8 cellular contexts compared by ENCODE assay signal in the genomic region with DNA sequence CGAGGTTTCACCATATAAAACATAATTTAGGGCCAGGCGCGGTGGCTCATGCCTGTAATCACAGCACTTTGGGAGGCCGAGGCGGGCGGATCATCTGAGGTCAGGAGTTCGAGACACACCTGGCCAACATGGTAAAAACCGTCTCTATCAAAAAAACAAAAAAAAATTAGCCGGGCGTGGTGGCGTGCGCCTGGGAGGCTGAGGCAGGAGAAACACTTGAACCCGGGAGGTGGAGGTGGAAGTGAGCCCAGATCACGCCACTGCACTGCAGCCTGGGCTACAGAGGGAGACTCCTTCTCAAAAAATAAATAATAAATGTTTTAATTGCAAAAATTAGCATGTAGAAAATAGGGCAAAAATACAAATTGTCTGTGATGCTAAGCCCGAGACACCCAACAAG. TPM values are rescaled to one million over a fixed set of nuclear protein-coding genes. Genes with fewer than 3 reads are reported as not detected.
A peak's percentile ranks its signal among the peaks of the same experiment; 100 is the strongest.
DNase-seq lines count a peak whose midpoint lies in the region; ATAC-seq and TF ChIP-seq lines count a peak whose summit lies in the region.

No MANE protein-coding gene starts in this region.

- no peaks in the 10 kb centered on the region for H3K36me3 ChIP-seq in BE2C
- peaks cover 15% of the 10 kb centered on the region; the same call in 1 of the 2 replicates for H3K36me3 ChIP-seq in KOPT-K1 (ENCODE audit: insufficient read depth, low read length)
- H3K36me3 ChIP-seq in naive thymus-derived CD4-positive, alpha-beta T cell (ENCODE audit: control insufficient read depth in 2 of 3, insufficient read depth in 3 of 3, low read length in 3 of 3) = peaks cover 0 to 7% (median 0%) of the 10 kb centered on the region in 3 experiments

- intact Hi-C loops in naive thymus-derived CD4-positive, alpha-beta T cell (cut with micrococcal nuclease) = loop anchor here (5.0 to 10.0 kb wide), 6 partner anchors 42 to 1611 kb away; partner anchors contain the start of genes DEPDC5 (in 1 of the 2), MORC2 (in 1 of the 2), MTFP1 (in 1 of the 2) and MTMR3 (in 1 of the 2)
- intact Hi-C loops in lower leg skin (cut with DNase I; ENCODE audit: low total_unique reads) = loop anchor here (10.0 kb wide), 1 partner anchor 151 kb away; the partner anchor contains the start of gene PATZ1

- WGBS in lower leg skin, 2 donors = 53 to 65% methylated on average over 15 of the region's 15 CpGs

- H3K27ac Mint-ChIP-seq in central memory CD8-positive, alpha-beta T cell (ENCODE audit: low read depth) = peak overlapping the region; percentile 94
- H3K27ac Mint-ChIP-seq in naive thymus-derived CD4-positive, alpha-beta T cell = peak overlapping the region; percentile 92 to 99 (median 97)

- H3K27me3 Mint-ChIP-seq in central memory CD8-positive, alpha-beta T cell = no peaks in the 10 kb centered on the region
- H3K27me3 Mint-ChIP-seq in naive thymus-derived CD4-positive, alpha-beta T cell = no peaks in the 10 kb centered on the region

- H3K27ac ChIP-seq in KOPT-K1 (ENCODE audit: low read depth, low read length, poor library complexity, severe bottlenecking) = peak overlapping the region; percentile 91
- H3K27ac ChIP-seq in naive thymus-derived CD4-positive, alpha-beta T cell (ENCODE audit: low read depth, low read length) = peak overlapping the region; percentile 92

- H3K36me3 Mint-ChIP-seq in central memory CD8-positive, alpha-beta T cell (ENCODE audit: insufficient read depth) = peaks cover 29% of the 10 kb centered on the region
- peaks cover 0 to 15% (median 8%) of the 10 kb centered on the region in 5 donors for H3K36me3 Mint-ChIP-seq in naive thymus-derived CD4-positive, alpha-beta T cell

- H3K9me3 ChIP-seq in BE2C (no peaks in the 10 kb centered on the region), KOPT-K1 (ENCODE audit: insufficient read depth, low read length, poor library complexity, severe bottlenecking) (no peaks in the 10 kb centered on the region)
- no peaks in the 10 kb centered on the region for H3K9me3 ChIP-seq in naive thymus-derived CD4-positive, alpha-beta T cell (ENCODE audit: control insufficient read depth in 2 of 3, low read length in 3 of 3)

- peak overlapping the region; percentile 94 for H3K4me3 ChIP-seq in BE2C (ENCODE audit: low read depth, low read length)
- H3K4me3 ChIP-seq in naive thymus-derived CD4-positive, alpha-beta T cell (ENCODE audit: low read length) = peak overlapping the region; percentile 83
- H3K4me3 ChIP-seq in lower leg skin (ENCODE audit: low read depth, poor library complexity, severe bottlenecking) = no peak overlapping the region

- DNase-seq in BE2C (no peak), activated gamma-delta T cell treated with Interleukin-2 at 50 U/mL for 16 hours (no peak), lower leg skin (ENCODE audit: low spot score in 2 of 2) (no peak), globus pallidus (ENCODE audit: low spot score) (no peak), HCEC 1CT (no peak)
- DNase-seq in central memory CD8-positive, alpha-beta T cell (ENCODE audit: low spot score in 2 of 2) = no peak
- DNase-seq in naive thymus-derived CD4-positive, alpha-beta T cell = no peak

- no peaks in the 10 kb centered on the region for H3K4me1 ChIP-seq in BE2C
- peaks cover 25% of the 10 kb centered on the region in 2 donors for H3K4me1 ChIP-seq in naive thymus-derived CD4-positive, alpha-beta T cell (ENCODE audit: control insufficient read depth in 2 of 2, insufficient read depth in 2 of 2, low read length in 2 of 2)

- no peaks in the 10 kb centered on the region for H3K27me3 ChIP-seq in BE2C
- no peaks in the 10 kb centered on the region for H3K27me3 ChIP-seq in naive thymus-derived CD4-positive, alpha-beta T cell (ENCODE audit: control insufficient read depth in 2 of 2, insufficient read depth in 2 of 2, low read length in 2 of 2)

- H3K9me3 Mint-ChIP-seq in central memory CD8-positive, alpha-beta T cell = no peaks in the 10 kb centered on the region
- H3K9me3 Mint-ChIP-seq in naive thymus-derived CD4-positive, alpha-beta T cell = no peaks in the 10 kb centered on the region

- peaks cover 21% of the 10 kb centered on the region for H3K4me1 Mint-ChIP-seq in central memory CD8-positive, alpha-beta T cell
- H3K4me1 Mint-ChIP-seq in naive thymus-derived CD4-positive, alpha-beta T cell = peaks cover 7 to 58% (median 50%) of the 10 kb centered on the region in 7 donors

- CTCF ChIA-PET in naive thymus-derived CD4-positive, alpha-beta T cell (lab: Charles Lee) = no interaction called here

- no peak for ATAC-seq in central memory CD8-positive, alpha-beta T cell (replicated peaks; ENCODE audit: extremely low read depth, poor library complexity, severe bottlenecking)
- ATAC-seq in naive thymus-derived CD4-positive, alpha-beta T cell = no peak

- H3K4me3 Mint-ChIP-seq in central memory CD8-positive, alpha-beta T cell = peak overlapping the region; percentile 95
- H3K4me3 Mint-ChIP-seq in naive thymus-derived CD4-positive, alpha-beta T cell = peak overlapping the region; percentile 23 to 99 (median 94)

- TF ChIP-seq CTCF in BE2C (IDR thresholded peaks at IDR 0.05; ENCODE audit: low read depth, low read length) (no peak), lower leg skin (IDR thresholded peaks at IDR 0.05) (no peak)

- POLR2A ChIA-PET in naive thymus-derived CD4-positive, alpha-beta T cell (lab: Charles Lee) = interaction anchor here (0.7 to 2.2 kb wide), 10 partner anchors 11 to 555 kb away, joined by 3 to 10 read pairs (median 3); partner anchors contain the start of genes DEPDC5 and PISD

- TF ChIP-seq POLR2A in lower leg skin (IDR thresholded peaks at IDR 0.05) = no peak

RNA-seq across cellular contexts. Expression of gene SFI1, which starts 1.0 kb away (rescaled TPM):
- 20.8 TPM for polyA plus RNA-seq in BE2C (2012; ENCODE audit: insufficient read depth, insufficient read length, low read depth)
- total RNA-seq in naive thymus-derived CD4-positive, alpha-beta T cell = 100 to 1,000 TPM; 196 to 359 (median 343) TPM
- polyA plus RNA-seq in naive thymus-derived CD4-positive, alpha-beta T cell = 10 to 100 TPM; 25.9 to 69.5 TPM
- total RNA-seq in lower leg skin = 10 to 100 TPM; 24.2 to 66.4 (median 32.2) TPM

RNA-seq across cellular contexts. Expression of gene EIF4ENIF1, which starts 5.7 kb away (rescaled TPM):
- 48.9 TPM for polyA plus RNA-seq in BE2C (2012; ENCODE audit: insufficient read depth, insufficient read length, low read depth)
- total RNA-seq in naive thymus-derived CD4-positive, alpha-beta T cell = 10 to 100 TPM; 26.3 to 46.5 (median 36.8) TPM
- polyA plus RNA-seq in naive thymus-derived CD4-positive, alpha-beta T cell = 10 to 100 TPM; 12.8 to 19.5 TPM
- 10 to 100 TPM; 14.7 to 20.8 (median 16.9) TPM for total RNA-seq in lower leg skin
